Comparison of ENCODE assay signal across 9 cellular contexts in the genomic region with DNA sequence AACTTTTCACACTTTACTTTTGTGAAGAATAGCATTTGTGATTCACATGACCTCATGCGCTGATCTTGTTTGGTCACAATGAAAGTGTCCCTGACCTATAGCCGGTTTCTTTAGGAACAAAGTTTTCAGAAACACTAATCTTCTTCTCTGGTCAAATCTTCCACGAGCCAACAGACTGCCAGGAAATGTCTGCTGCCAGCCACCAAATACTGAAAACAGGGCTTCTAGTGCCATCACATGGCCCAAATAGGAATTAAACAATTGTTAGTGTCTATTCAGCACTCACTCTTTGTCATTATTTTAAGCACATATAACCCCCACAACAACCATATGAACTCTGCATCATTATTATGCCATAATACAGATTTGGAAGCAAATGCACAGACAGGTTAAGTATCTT.
DNase-seq lines count a peak whose midpoint lies in the region; ATAC-seq and TF ChIP-seq lines count a peak whose summit lies in the region.
"Had no signal": no experiment of that assay in that cellular context is flagged by ENCODE, and none has a peak within 500 bp of the region (broad histone marks: within the 10 kb centered on the region; RNA-seq: fewer than 3 reads in every experiment).

No MANE protein-coding gene starts in this region.

- peak overlapping the region; percentile 32 for H3K4me2 ChIP-seq in smooth muscle cell

- no peak overlapping the region for H3K4me3 Mint-ChIP-seq in glutamatergic neuron (ENCODE audit: unreplicated experiment)

- no peaks in the 10 kb centered on the region for H3K36me3 Mint-ChIP-seq in glutamatergic neuron (ENCODE audit: unreplicated experiment)

- no peaks in the 10 kb centered on the region for H3K4me1 Mint-ChIP-seq in glutamatergic neuron (ENCODE audit: low read depth, unreplicated experiment)

- no peaks in the 10 kb centered on the region for H3F3A ChIP-seq in smooth muscle cell (ENCODE audit: low read depth)

- peaks cover 2% of the 10 kb centered on the region for H3K4me1 ChIP-seq in smooth muscle cell (ENCODE audit: low read depth)
- H3K4me1 ChIP-seq: Caco-2 had no signal

- H3K27me3 Mint-ChIP-seq in glutamatergic neuron (ENCODE audit: unreplicated experiment), result no peaks in the 10 kb centered on the region

- no peaks in the 10 kb centered on the region for H3K9me3 ChIP-seq in smooth muscle cell (replicated peaks; ENCODE audit: low read depth)
- H3K9me3 ChIP-seq: Caco-2 had no signal

- peak; percentile 77 for TF ChIP-seq CTCF in LNCaP clone FGC (IDR thresholded peaks at IDR 0.05; ENCODE audit: control insufficient read depth, extremely low read depth, insufficient read depth)
- peak; percentile 53 for TF ChIP-seq CTCF in glutamatergic neuron (IDR thresholded peaks at IDR 0.05; ENCODE audit: partially characterized antibody, unreplicated experiment)
- TF ChIP-seq CTCF in smooth muscle cell (IDR thresholded peaks at IDR 0.05; ENCODE audit: borderline replicate concordance, insufficient read depth, poor library complexity, severe bottlenecking), result peak; percentile 62

- ATAC-seq in GM19397 (IDR thresholded peaks at IDR 0.05; ENCODE audit: unreplicated experiment), result no peak

- H3K9me3 Mint-ChIP-seq in glutamatergic neuron (ENCODE audit: unreplicated experiment), result no peaks in the 10 kb centered on the region

- no peak overlapping the region for H3K9ac ChIP-seq in smooth muscle cell (ENCODE audit: low read depth)

- H3K27ac Mint-ChIP-seq in glutamatergic neuron (ENCODE audit: unreplicated experiment), result no peak overlapping the region

- WGBS in smooth muscle cell (ENCODE audit: low lambda C conversion rate), result 39% methylated on average over 3 of the region's 3 CpGs

- H3K27me3 ChIP-seq in smooth muscle cell (ENCODE audit: low read depth), result peaks cover 5% of the 10 kb centered on the region

- H3K27ac ChIP-seq in smooth muscle cell (ENCODE audit: low read depth), result no peak overlapping the region

- no peaks in the 10 kb centered on the region for H3K36me3 ChIP-seq in smooth muscle cell (ENCODE audit: low read depth)

- H3K79me2 ChIP-seq in smooth muscle cell (ENCODE audit: low read depth), result no peaks in the 10 kb centered on the region

- H4K20me1 ChIP-seq in smooth muscle cell (ENCODE audit: low read depth), result no peaks in the 10 kb centered on the region

- H3K4me3 ChIP-seq in LNCaP clone FGC (ENCODE audit: low read depth, low read length) (no peak overlapping the region), smooth muscle cell (no peak overlapping the region)

- peak overlapping the region; percentile 73 for H2AFZ ChIP-seq in smooth muscle cell (ENCODE audit: low read depth)

- DNase-seq in NOMO-1 treated with DMSO at 0.1 percent for 48 hours (lab: John Stamatoyannopoulos, UW; ENCODE audit: unreplicated experiment) (peak; percentile 19), NOMO-1 treated with dmso at 0.1 percent for 144 hours (lab: John Stamatoyannopoulos, UW; ENCODE audit: unreplicated experiment) (no peak), LNCaP clone FGC (ENCODE audit: low read depth) (peak; percentile 51), SKM-1 treated with dmso at 0.1 percent for 144 hours (lab: John Stamatoyannopoulos, UW; ENCODE audit: unreplicated experiment) (peak; percentile 36), glutamatergic neuron (no peak), smooth muscle cell (lab: John Stamatoyannopoulos, UW; ENCODE audit: unreplicated experiment) (no peak), GOT3 (lab: John Stamatoyannopoulos, UW) (no peak)

Comparison
In these comparisons a context has a peak if more than half of its experiments do, and no peak if none do; other contexts are left out.
1. DNase-seq: peak in NOMO-1 treated with DMSO at 0.1 percent for 48 hours (single experiment), LNCaP clone FGC (single experiment) and SKM-1 treated with dmso at 0.1 percent for 144 hours (single experiment); none in NOMO-1 treated with dmso at 0.1 percent for 144 hours (single experiment), glutamatergic neuron (single experiment), smooth muscle cell (single experiment) and GOT3 (single experiment).
2. Peak in every context shown above with its lines, with median percentiles within 50 percentile points of each other: CTCF ChIP-seq.